Comparison of ENCODE assay signal across 22 cellular contexts in the genomic region with DNA sequence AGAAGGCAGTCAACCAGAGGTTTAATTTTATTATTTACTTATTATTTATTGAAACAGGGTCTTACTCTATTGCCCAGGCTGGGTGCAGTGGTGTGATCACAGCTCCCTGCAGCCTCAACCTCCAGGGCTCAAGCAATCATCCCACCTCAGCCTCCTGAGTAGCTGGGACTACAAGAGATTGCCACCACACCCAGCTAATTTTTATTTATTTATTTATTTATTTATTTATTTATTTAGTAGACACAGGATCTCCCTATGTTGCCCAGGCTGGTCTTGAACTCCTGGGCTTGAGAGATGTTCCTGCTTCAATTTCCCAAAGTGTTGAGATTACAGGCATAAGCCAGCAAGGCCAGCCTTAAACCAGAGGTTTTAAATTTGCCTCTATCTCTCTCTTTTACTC.
"Had no signal": no experiment of that assay in that cellular context is flagged by ENCODE, and none has a peak within 500 bp of the region (broad histone marks: within the 10 kb centered on the region; RNA-seq: fewer than 3 reads in every experiment).

No MANE protein-coding gene starts in this region.

- H3K4me3 ChIP-seq: colonic mucosa, hepatocyte had no signal

- DNase-seq: cortex of kidney; effector CD4-positive, alpha-beta T cell; effector CD8-positive, alpha-beta T cell; effector memory CD4-positive, alpha-beta T cell; esophagus squamous epithelium had no signal

- FAIRE-seq: colon, endometrium, frontal cortex had no signal

- H3K4me1 ChIP-seq: colonic mucosa, foreskin keratinocyte had no signal

- H3K27ac Mint-ChIP-seq: dendritic cell treated with granulocyte-macrophage colony-stimulating factor and Interleukin-4, amounts not matched to agents 40 ng/mL and 50 ng/mL, for 4 days; effector memory CD8-positive, alpha-beta T cell; endodermal cell had no signal

- H3K36me3 ChIP-seq: colonic mucosa, esophagus muscularis mucosa, esophagus squamous epithelium, gastrocnemius medialis, gastroesophageal sphincter, heart left ventricle, heart right ventricle had no signal

- H3K27ac ChIP-seq: colonic mucosa, coronary artery, dorsolateral prefrontal cortex, epithelial cell of prostate, esophagus muscularis mucosa, esophagus squamous epithelium, foreskin keratinocyte, gastrocnemius medialis, gastroesophageal sphincter, hepatocyte had no signal

- H3K79me2 ChIP-seq: hepatocyte had no signal

- H3K27me3 ChIP-seq: colonic mucosa, gastrocnemius medialis had no signal

- H3K9me3 ChIP-seq: colonic mucosa, esophagus muscularis mucosa, esophagus squamous epithelium, gastrocnemius medialis, gastroesophageal sphincter, heart left ventricle, heart right ventricle had no signal

- H3K4me3 Mint-ChIP-seq: dendritic cell treated with granulocyte-macrophage colony-stimulating factor and Interleukin-4, amounts not matched to agents 40 ng/mL and 50 ng/mL, for 4 days; effector memory CD8-positive, alpha-beta T cell; endodermal cell had no signal

- ATAC-seq: effector memory CD8-positive, alpha-beta T cell had no signal

- H3K9me3 Mint-ChIP-seq: dendritic cell treated with granulocyte-macrophage colony-stimulating factor and Interleukin-4, amounts not matched to agents 40 ng/mL and 50 ng/mL, for 4 days; effector memory CD8-positive, alpha-beta T cell; endodermal cell had no signal
